In genomic region chr9:133779081-133779480, GRCh38 we compare ENCODE assay signal across 16 cellular contexts. TPM values are rescaled to one million over a fixed set of nuclear protein-coding genes. Genes with fewer than 3 reads are reported as not detected.
DNase-seq lines count a peak whose midpoint lies in the region; ATAC-seq, FAIRE-seq and TF ChIP-seq lines count a peak whose summit lies in the region.
"Had no signal": no experiment of that assay in that cellular context is flagged by ENCODE, and none has a peak within 500 bp of the region (broad histone marks: within the 10 kb centered on the region; RNA-seq: fewer than 3 reads in every experiment).

No MANE protein-coding gene starts in this region.

- H3K36me3 ChIP-seq in right atrium auricular region (peaks cover 11% of the 10 kb centered on the region), kidney (ENCODE audit: control insufficient read depth in 1 of 2, insufficient read depth in 2 of 2, low read length in 2 of 2) (peaks cover 16% of the 10 kb centered on the region in 2 donors), psoas muscle (ENCODE audit: insufficient read depth in 1 of 2, low read depth in 1 of 2) (no peaks in the 10 kb centered on the region), BE2C (peaks cover 91% of the 10 kb centered on the region), small intestine (ENCODE audit: control insufficient read depth in 2 of 2, insufficient read depth in 2 of 2, low read length in 2 of 2) (peaks cover 7 to 24% of the 10 kb centered on the region in 2 donors)

- ATAC-seq in Right ventricle myocardium inferior (no peak), psoas muscle (no peak)
- ATAC-seq: HCT116 had no signal

- H3K4me3 ChIP-seq in right atrium auricular region (no peak overlapping the region), kidney (ENCODE audit: low read length in 2 of 2) (no peak overlapping the region), psoas muscle (no peak overlapping the region), BE2C (ENCODE audit: low read depth, low read length) (no peak overlapping the region), small intestine (ENCODE audit: low read depth in 1 of 2, low read length in 2 of 2) (no peak overlapping the region)
- H3K4me3 ChIP-seq: BLaER1 treated with 17β-estradiol and CSF1 and Interleukin-3, amounts not matched to agents 10 nM and 100 nM had no signal

- no peak for FAIRE-seq in kidney (lab: Jason Lieb, UNC)
- FAIRE-seq in small intestine (lab: Jason Lieb, UNC): no peak
- FAIRE-seq: H54, HTR-8/SVneo had no signal

- H3K4me1 Mint-ChIP-seq in brain: no peaks in the 10 kb centered on the region
- H3K4me1 Mint-ChIP-seq: CD4-positive, CD25-positive, alpha-beta regulatory T cell had no signal

- intact Hi-C loops in Right ventricle myocardium inferior (cut with DNase I) (no loop called here), kidney (cut with DNase I) (no loop called here), psoas muscle (cut with DNase I) (no loop called here)

- TF ChIP-seq CTCF in right atrium auricular region (IDR thresholded peaks at IDR 0.05) (no peak), brain (conservative IDR thresholded peaks at IDR 0.05) (no peak), kidney (IDR thresholded peaks at IDR 0.05; ENCODE audit: borderline replicate concordance, extremely low read depth, insufficient read depth) (no peak), psoas muscle (IDR thresholded peaks at IDR 0.05) (no peak), BE2C (IDR thresholded peaks at IDR 0.05; ENCODE audit: low read depth, low read length) (no peak)

- peaks cover 27% of the 10 kb centered on the region for H3K36me3 Mint-ChIP-seq in brain
- H3K36me3 Mint-ChIP-seq: CD4-positive, CD25-positive, alpha-beta regulatory T cell had no signal

- H3K9me3 Mint-ChIP-seq in brain: no peaks in the 10 kb centered on the region
- H3K9me3 Mint-ChIP-seq: CD4-positive, CD25-positive, alpha-beta regulatory T cell had no signal

- H3K27me3 ChIP-seq in right atrium auricular region (no peaks in the 10 kb centered on the region), psoas muscle (ENCODE audit: insufficient read depth in 3 of 3, low read length in 2 of 3) (no peaks in the 10 kb centered on the region), BE2C (no peaks in the 10 kb centered on the region), small intestine (ENCODE audit: control insufficient read depth in 2 of 2, insufficient read depth in 2 of 2, low read length in 2 of 2) (no peaks in the 10 kb centered on the region)
- H3K27me3 ChIP-seq: BLaER1 treated with 17β-estradiol and CSF1 and Interleukin-3, amounts not matched to agents 10 nM and 100 nM had no signal

- H3K9ac ChIP-seq in kidney (ENCODE audit: low read length in 2 of 2): no peak overlapping the region

- DNase-seq in Right ventricle myocardium inferior (ENCODE audit: missing footprints): peak; percentile 26
- no peak for DNase-seq in right atrium auricular region (ENCODE audit: low spot score)
- peak; percentile 64 for DNase-seq in kidney
- DNase-seq in psoas muscle: peak; percentile 0 to 8
- DNase-seq in BE2C: no peak
- DNase-seq in SHP77 (lab: John Stamatoyannopoulos, UW): no peak
- DNase-seq in small intestine: no peak
- DNase-seq: AML-193; CD4-positive, CD25-positive, alpha-beta regulatory T cell; DMS 273 treated with DMSO at 0.1 percent for 48 hours had no signal

- H3K4me1 ChIP-seq in right atrium auricular region: no peaks in the 10 kb centered on the region
- H3K4me1 ChIP-seq in kidney (ENCODE audit: control insufficient read depth in 1 of 2, insufficient read depth in 1 of 2, low read depth in 1 of 2, low read length in 2 of 2): no peaks in the 10 kb centered on the region
- H3K4me1 ChIP-seq in psoas muscle: no peaks in the 10 kb centered on the region
- peaks cover 7% of the 10 kb centered on the region for H3K4me1 ChIP-seq in BE2C
- H3K4me1 ChIP-seq in small intestine (ENCODE audit: control insufficient read depth in 2 of 2, insufficient read depth in 1 of 2, low read depth in 1 of 2, low read length in 1 of 2): no peaks in the 10 kb centered on the region

- H3K4me3 Mint-ChIP-seq in brain: no peak overlapping the region
- H3K4me3 Mint-ChIP-seq: CD4-positive, CD25-positive, alpha-beta regulatory T cell had no signal

- no peaks in the 10 kb centered on the region for H3K27me3 Mint-ChIP-seq in brain
- H3K27me3 Mint-ChIP-seq: CD4-positive, CD25-positive, alpha-beta regulatory T cell had no signal

- H3K27ac ChIP-seq in right atrium auricular region (no peak overlapping the region), kidney (ENCODE audit: low read depth in 2 of 2, low read length in 2 of 2) (no peak overlapping the region), psoas muscle (no peak overlapping the region), small intestine (ENCODE audit: low read depth in 1 of 2, low read length in 1 of 2) (no peak overlapping the region)
- H3K27ac ChIP-seq: 22Rv1; BLaER1 treated with 17β-estradiol and CSF1 and Interleukin-3, amounts not matched to agents 10 nM and 100 nM had no signal

- WGBS in psoas muscle, 3 donors: 88 to 97% (median 90%) methylated on average over 8 of the region's 8 CpGs
- 92 to 94% (median 94%) methylated on average over 8 of the region's 8 CpGs for WGBS in small intestine, 3 donors

- peak overlapping the region in 3 of 5 experiments; percentile 30 to 58 (median 51) for H3K27ac Mint-ChIP-seq in brain
- H3K27ac Mint-ChIP-seq: CD4-positive, CD25-positive, alpha-beta regulatory T cell had no signal

- peaks cover 0 to 3% of the 10 kb centered on the region in 2 donors for H3K9me3 ChIP-seq in right atrium auricular region
- H3K9me3 ChIP-seq in kidney (ENCODE audit: control insufficient read depth in 1 of 2, low read length in 2 of 2): no peaks in the 10 kb centered on the region
- H3K9me3 ChIP-seq in psoas muscle: no peaks in the 10 kb centered on the region
- peaks cover 3% of the 10 kb centered on the region for H3K9me3 ChIP-seq in BE2C
- no peaks in the 10 kb centered on the region for H3K9me3 ChIP-seq in small intestine (ENCODE audit: control insufficient read depth, low read depth)

RNA-seq across cellular contexts. Expression of gene SARDH, which starts 40.9 kb away (rescaled TPM):
- total RNA-seq in Right ventricle myocardium inferior: 0.41 TPM
- total RNA-seq in right atrium auricular region: under 1 TPM; 0.63 to 0.94 TPM
- 4.7 TPM for polyA plus RNA-seq in brain (ENCODE audit: insufficient read depth, low read depth, low replicate concordance)
- 4.6 TPM for total RNA-seq in kidney
- polyA plus RNA-seq in kidney (ENCODE audit: insufficient read depth, low read depth, low replicate concordance): 12.0 TPM
- total RNA-seq in psoas muscle: 1 to 10 TPM in 3 of 4 donors, under 1 TPM in 1; 0.59 to 2.5 (median 1.5) TPM
- polyA plus RNA-seq in psoas muscle: under 1 TPM; 0.16 to 0.62 (median 0.26) TPM
- polyA plus RNA-seq in BE2C (2012; ENCODE audit: insufficient read depth, insufficient read length, low read depth): 6.3 TPM
- polyA plus RNA-seq in small intestine: under 1 TPM in 2 of 3 donors, not detected in 1; 0.51 to 0.54 TPM

Comparison
In these comparisons a context has a peak if more than half of its experiments do, and no peak if none do; other contexts are left out.
1. DNase-seq: peak in Right ventricle myocardium inferior (single experiment), kidney (single experiment) and psoas muscle (2 of 2); none in right atrium auricular region (single experiment), BE2C (single experiment), SHP77 (0 of 2) and small intestine (single experiment).